8 cellular contexts compared by ENCODE assay signal in genomic region chr15:31352911-31353811, GRCh38. TPM values are rescaled to one million over a fixed set of nuclear protein-coding genes. Genes with fewer than 3 reads are reported as not detected.
DNase-seq lines count a peak whose midpoint lies in the region; ATAC-seq and TF ChIP-seq lines count a peak whose summit lies in the region.

No MANE protein-coding gene starts in this region.

- H3K27me3 Mint-ChIP-seq in IgD-negative memory B cell = no peaks in the 10 kb centered on the region
- no peaks in the 10 kb centered on the region for H3K27me3 Mint-ChIP-seq in dendritic cell treated with granulocyte-macrophage colony-stimulating factor and Interleukin-4, amounts not matched to agents 40 ng/mL and 50 ng/mL, for 4 days

- H3K4me3 ChIP-seq in mesodermal cell (ENCODE audit: extremely low read depth, insufficient read depth, low read length, poor library complexity, severe bottlenecking) = no peak overlapping the region
- H3K4me3 ChIP-seq in thyroid gland (replicated peaks in 1 of 3) = no peak overlapping the region

- peaks cover 7% of the 10 kb centered on the region for H3K36me3 Mint-ChIP-seq in IgD-negative memory B cell
- peaks cover 70% of the 10 kb centered on the region for H3K36me3 Mint-ChIP-seq in dendritic cell treated with granulocyte-macrophage colony-stimulating factor and Interleukin-4, amounts not matched to agents 40 ng/mL and 50 ng/mL, for 4 days (ENCODE audit: low read depth)

- H3K9me3 Mint-ChIP-seq in IgD-negative memory B cell = no peaks in the 10 kb centered on the region
- no peaks in the 10 kb centered on the region for H3K9me3 Mint-ChIP-seq in dendritic cell treated with granulocyte-macrophage colony-stimulating factor and Interleukin-4, amounts not matched to agents 40 ng/mL and 50 ng/mL, for 4 days

- peak overlapping the region; percentile 83 for H3K27ac ChIP-seq in mesodermal cell (ENCODE audit: low read depth, low read length, severe bottlenecking)
- peak overlapping the region; percentile 96 to 100 (median 100) for H3K27ac ChIP-seq in thyroid gland

- H3K4me1 ChIP-seq in mesodermal cell (ENCODE audit: control insufficient read depth, insufficient read depth, low read length, poor library complexity, severe bottlenecking) (peaks cover 29% of the 10 kb centered on the region), thyroid gland (peaks cover 98 to 100% of the 10 kb centered on the region in 2 donors)

- intact Hi-C loops in dendritic cell treated with granulocyte-macrophage colony-stimulating factor and Interleukin-4, amounts not matched to agents 40 ng/mL and 50 ng/mL, for 4 days (cut with micrococcal nuclease) = loop anchor here (2.0 kb wide), 1 partner anchor 14 kb away; no protein-coding TSS in a partner anchor
- intact Hi-C loops in thyroid gland (cut with DNase I) = no loop called here

- peak in 1 of 2 donors; percentile 69 for TF ChIP-seq POLR2A in thyroid gland (IDR thresholded peaks at IDR 0.05)

- no peaks in the 10 kb centered on the region for H3K27me3 ChIP-seq in thyroid gland

- DNase-seq in GM10266 (ENCODE audit: extremely low spot score) (peak; percentile 80), T follicular helper cell (ENCODE audit: low read depth) (peak; percentile 33), thyroid gland (peak; percentile 90 to 92), HT-29 (ENCODE audit: low spot score) (no peak)

- H3K36me3 ChIP-seq in mesodermal cell (ENCODE audit: control insufficient read depth, insufficient read depth, low read length) = peaks cover 22% of the 10 kb centered on the region
- no peaks in the 10 kb centered on the region for H3K36me3 ChIP-seq in thyroid gland

- H3K4me1 Mint-ChIP-seq in IgD-negative memory B cell = peaks cover 62 to 80% (median 64%) of the 10 kb centered on the region in 3 donors
- peaks cover 99% of the 10 kb centered on the region for H3K4me1 Mint-ChIP-seq in dendritic cell treated with granulocyte-macrophage colony-stimulating factor and Interleukin-4, amounts not matched to agents 40 ng/mL and 50 ng/mL, for 4 days (ENCODE audit: low read depth)

- H3K27ac Mint-ChIP-seq in IgD-negative memory B cell = peak overlapping the region; percentile 85 to 97 (median 90)
- peak overlapping the region; percentile 85 for H3K27ac Mint-ChIP-seq in dendritic cell treated with granulocyte-macrophage colony-stimulating factor and Interleukin-4, amounts not matched to agents 40 ng/mL and 50 ng/mL, for 4 days

- H3K4me3 Mint-ChIP-seq in IgD-negative memory B cell = peak overlapping the region; percentile 74 to 95 (median 86)
- H3K4me3 Mint-ChIP-seq in dendritic cell treated with granulocyte-macrophage colony-stimulating factor and Interleukin-4, amounts not matched to agents 40 ng/mL and 50 ng/mL, for 4 days = peak overlapping the region; percentile 67

- peak; percentile 50 for ATAC-seq in GM21515 (IDR thresholded peaks at IDR 0.05; ENCODE audit: unreplicated experiment)

- H3K9me3 ChIP-seq in mesodermal cell (ENCODE audit: control insufficient read depth, low read length) (no peaks in the 10 kb centered on the region), thyroid gland (no peaks in the 10 kb centered on the region)

- TF ChIP-seq CTCF in GM10266 (IDR thresholded peaks at IDR 0.05; ENCODE audit: control insufficient read depth, insufficient read depth, low read depth, missing control alignments) (peak; percentile 43), thyroid gland (IDR thresholded peaks at IDR 0.05) (no peak)

- WGBS in mesodermal cell (ENCODE audit: insufficient coverage in 2 of 2), 2 experiments = 77 to 81% methylated on average over 12 of the region's 14 CpGs
- 30 to 31% methylated on average over 13 to 14 of the region's 14 CpGs for WGBS in thyroid gland, 2 donors

RNA-seq across cellular contexts. Expression of gene KLF13, which starts 26.5 kb away (rescaled TPM):
- 81.4 TPM for polyA plus RNA-seq in IgD-negative memory B cell
- 45.0 TPM for polyA plus RNA-seq in mesodermal cell (2013, experiment 1 of 2)
- polyA plus RNA-seq in mesodermal cell (2013, experiment 2 of 2) = 49.5 TPM
- total RNA-seq in thyroid gland = 100 to 1,000 TPM in 2 of 4 donors, 10 to 100 TPM in 2; 84.0 to 117 (median 97.6) TPM
- 52.2 and 52.7 TPM in 2 replicates for total RNA-seq in HT-29 (2014; rRNA removed; shearing (Covaris generic))
